ENCODE assay signal across 9 cellular contexts in the genomic region with DNA sequence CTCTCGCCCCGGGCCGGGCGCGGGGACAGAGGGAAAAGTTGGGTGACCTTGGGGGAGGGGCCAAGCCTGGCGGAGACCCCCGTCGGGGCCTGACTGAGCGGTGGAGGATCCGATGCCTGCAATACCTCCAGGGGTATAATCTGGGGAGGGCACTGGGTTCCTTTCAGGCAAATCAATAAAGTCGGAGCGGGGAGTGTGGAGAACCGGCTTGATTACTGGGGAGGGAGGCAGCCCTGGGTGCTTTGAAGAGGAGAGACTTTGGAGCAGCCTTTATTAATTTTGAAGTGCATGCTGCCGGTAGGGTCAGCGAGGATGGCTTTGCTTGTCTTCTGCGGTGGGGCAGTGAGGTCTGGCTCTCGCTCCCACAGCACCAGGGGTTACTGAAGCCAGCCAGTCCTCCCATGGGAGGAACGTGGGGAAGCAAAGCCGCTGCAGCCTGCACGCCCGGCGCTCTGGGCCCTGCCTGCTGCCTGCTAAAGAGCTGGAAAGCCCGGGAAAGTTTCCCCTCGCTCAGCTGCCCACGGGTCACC. TPM values are rescaled to one million over a fixed set of nuclear protein-coding genes. Genes with fewer than 3 reads are reported as not detected.
DNase-seq lines count a peak whose midpoint lies in the region; ATAC-seq and TF ChIP-seq lines count a peak whose summit lies in the region.
"Had no signal": no experiment of that assay in that cellular context is flagged by ENCODE, and none has a peak within 500 bp of the region (broad histone marks: within the 10 kb centered on the region; RNA-seq: fewer than 3 reads in every experiment).

No MANE protein-coding gene starts in this region.

- no peak for TF ChIP-seq CTCF in Caco-2 (IDR thresholded peaks at IDR 0.05; ENCODE audit: insufficient read depth in 1 of 2, low read depth in 1 of 2, low read length in 1 of 2, severe bottlenecking in 1 of 2, unreplicated experiment in 1 of 2)
- no peak for TF ChIP-seq CTCF in esophagus squamous epithelium (IDR thresholded peaks at IDR 0.05)
- TF ChIP-seq CTCF in neural crest cell (conservative IDR thresholded peaks at IDR 0.05): no peak

- no peak for ATAC-seq in HG03565 (IDR thresholded peaks at IDR 0.05; ENCODE audit: unreplicated experiment)

- 0 to 2% methylated on average over 9 to 10 of the region's 25 CpGs for WGBS in esophagus squamous epithelium, 2 donors

- H3K27me3 ChIP-seq in Caco-2 (replicated peaks; ENCODE audit: control insufficient read depth, insufficient read depth, low read length) (no peaks in the 10 kb centered on the region), esophagus squamous epithelium (peaks cover 0 to 54% (median 0%) of the 10 kb centered on the region in 4 donors)

- intact Hi-C loops in Caco-2 (cut with micrococcal nuclease; ENCODE audit: unreplicated experiment): loop anchor here (2.0 kb wide), 1 partner anchor 102 kb away; no protein-coding TSS in a partner anchor
- intact Hi-C loops in esophagus squamous epithelium (cut with DNase I): no loop called here

- H3K9me3 Mint-ChIP-seq in Caco-2 (ENCODE audit: unreplicated experiment) (peaks cover 11% of the 10 kb centered on the region), neural crest cell (peaks cover 3% of the 10 kb centered on the region)

- peak overlapping the region; percentile 52 for H3K4me3 ChIP-seq in Caco-2 (ENCODE audit: low read depth, low read length)
- H3K4me3 ChIP-seq in esophagus squamous epithelium: peak overlapping the region; percentile 24 to 75 (median 48)

- H3K36me3 ChIP-seq in Caco-2 (ENCODE audit: control insufficient read depth, insufficient read depth, low read length) (no peaks in the 10 kb centered on the region), esophagus squamous epithelium (no peaks in the 10 kb centered on the region)

- peaks cover 5% of the 10 kb centered on the region for H3K36me3 Mint-ChIP-seq in Caco-2 (ENCODE audit: insufficient read depth, unreplicated experiment)
- H3K36me3 Mint-ChIP-seq in neural crest cell (ENCODE audit: low read depth): no peaks in the 10 kb centered on the region

- peaks cover 7% of the 10 kb centered on the region for H3K4me1 Mint-ChIP-seq in Caco-2 (ENCODE audit: low read depth, unreplicated experiment)
- peaks cover 17% of the 10 kb centered on the region for H3K4me1 Mint-ChIP-seq in neural crest cell
- H3K4me1 Mint-ChIP-seq: central memory CD8-positive, alpha-beta T cell had no signal

- CTCF ChIA-PET in Caco-2 (lab: Charles Lee): no interaction called here

- H3K27ac ChIP-seq in esophagus squamous epithelium: peak overlapping the region in 2 of 4 donors; percentile 59 to 72

- DNase-seq in Caco-2 (peak in 1 of 2 experiments; percentile 14), NCI-H146 (lab: John Stamatoyannopoulos, UW) (peak; percentile 71), esophagus squamous epithelium (lab: John Stamatoyannopoulos, UW) (no peak), neural crest cell (ENCODE audit: low read depth, low spot score) (peak; percentile 25), NCI-H446 treated with DMSO at 0.1 percent for 48 hours (lab: John Stamatoyannopoulos, UW) (no peak), activated gamma-delta T cell treated with Interleukin-2 at 50 U/mL for 16 hours (no peak)
- no peak for DNase-seq in activated CD4-positive, alpha-beta T cell treated with anti-CD3 and anti-CD28 coated beads, Interleukin-2, amount 50 U/mL, for 4 hours

- POLR2A ChIA-PET in Caco-2 (lab: Charles Lee): no interaction called here

- no peak for TF ChIP-seq POLR2A in esophagus squamous epithelium (IDR thresholded peaks at IDR 0.05)

- BruUV-seq in Caco-2 (replicated peaks; lab: Mats Ljungman, UMichigan): no TSS peak

- H3K4me3 Mint-ChIP-seq in Caco-2 (ENCODE audit: unreplicated experiment) (peak overlapping the region; percentile 72), neural crest cell (peak overlapping the region; percentile 88)
- H3K4me3 Mint-ChIP-seq: central memory CD8-positive, alpha-beta T cell had no signal

- H3K9me3 ChIP-seq in Caco-2 (no peaks in the 10 kb centered on the region), esophagus squamous epithelium (no peaks in the 10 kb centered on the region)

- H3K27ac Mint-ChIP-seq in Caco-2 (ENCODE audit: unreplicated experiment) (no peak overlapping the region), neural crest cell (ENCODE audit: unreplicated experiment) (no peak overlapping the region)

- H3K4me1 ChIP-seq in Caco-2: 0 out of 2 replicates have a peak, but pooled peaks cover 6% of the 10 kb centered on the region
- peaks cover 5 to 33% (median 14%) of the 10 kb centered on the region in 3 donors for H3K4me1 ChIP-seq in esophagus squamous epithelium

- H3K27me3 Mint-ChIP-seq in Caco-2 (ENCODE audit: insufficient read depth, unreplicated experiment): peaks cover 11% of the 10 kb centered on the region
- peaks cover 77% of the 10 kb centered on the region for H3K27me3 Mint-ChIP-seq in neural crest cell (ENCODE audit: low read depth)

RNA-seq across cellular contexts. Expression of a gene that starts 0.4 kb away (rescaled TPM):
- total RNA-seq in Caco-2 (2022) (7.5 and 8.3 TPM in 2 replicates), esophagus squamous epithelium (1 to 10 TPM in 1 of 4 donors, under 1 TPM in 2, not detected in 1; 0.04 to 3.8 (median 0.57) TPM), neural crest cell (4.3 and 4.6 TPM in 2 replicates)

Comparison
In these comparisons a context has a peak if more than half of its experiments do, and no peak if none do; other contexts are left out.
1. DNase-seq: peak in NCI-H146 (single experiment) and neural crest cell (single experiment); none in esophagus squamous epithelium (single experiment), NCI-H446 treated with DMSO at 0.1 percent for 48 hours (single experiment), activated CD4-positive, alpha-beta T cell treated with anti-CD3 and anti-CD28 coated beads, Interleukin-2, amount 50 U/mL, for 4 hours (0 of 2) and activated gamma-delta T cell treated with Interleukin-2 at 50 U/mL for 16 hours (single experiment).